In genomic region chr11:6402561-6402981, GRCh38 we compare ENCODE assay signal across 8 cellular contexts. TPM values are rescaled to one million over a fixed set of nuclear protein-coding genes. Genes with fewer than 3 reads are reported as not detected.
DNase-seq lines count a peak whose midpoint lies in the region; ATAC-seq and TF ChIP-seq lines count a peak whose summit lies in the region.

No MANE protein-coding gene starts in this region.

- H3K27me3 ChIP-seq in BLaER1: no peaks in the 10 kb centered on the region
- H3K27me3 ChIP-seq in naive thymus-derived CD4-positive, alpha-beta T cell (ENCODE audit: control insufficient read depth in 2 of 2, insufficient read depth in 2 of 2, low read length in 2 of 2): no peaks in the 10 kb centered on the region
- H3K27me3 ChIP-seq in esophagus squamous epithelium: no peaks in the 10 kb centered on the region

- H3K4me3 Mint-ChIP-seq in activated CD8-positive, alpha-beta T cell treated with anti-CD3 and anti-CD28 coated beads, Interleukin-2, amount 10 ng/mL, durations not matched to agents 7 days and 5 days: peak overlapping the region; percentile 81
- H3K4me3 Mint-ChIP-seq in naive thymus-derived CD4-positive, alpha-beta T cell: peak overlapping the region; percentile 74 to 94 (median 90)

- CTCF ChIA-PET in activated CD8-positive, alpha-beta T cell treated with anti-CD3 and anti-CD28 coated beads, Interleukin-2, amount 10 ng/mL, durations not matched to agents 7 days and 5 days (lab: Charles Lee): interaction anchor here (0.8 to 5.4 kb wide), 18 partner anchors 9 to 217 kb away, joined by 3 to 45 read pairs (median 6); partner anchors contain the start of genes APBB1, HPX, SMPD1 and TPP1
- CTCF ChIA-PET in naive thymus-derived CD4-positive, alpha-beta T cell (lab: Charles Lee): interaction anchor here (0.9 to 7.2 kb wide), 11 partner anchors 10 to 202 kb away, joined by 3 to 86 read pairs (median 13); partner anchors contain the start of genes APBB1, HPX and SMPD1

- H3K4me2 ChIP-seq in BLaER1: peak overlapping the region; percentile 82

- 73 to 75% methylated on average over 1 to 4 of the region's 7 CpGs for WGBS in esophagus squamous epithelium, 2 donors

- H4K20me1 ChIP-seq in BLaER1: peaks cover 47% of the 10 kb centered on the region

- peak overlapping the region; percentile 32; the same call in 1 of the 2 replicates for H3K9ac ChIP-seq in BLaER1

- H3K27ac ChIP-seq in BLaER1: peak overlapping the region; percentile 48
- peak overlapping the region; percentile 80 for H3K27ac ChIP-seq in naive thymus-derived CD4-positive, alpha-beta T cell (ENCODE audit: low read depth, low read length)
- H3K27ac ChIP-seq in esophagus squamous epithelium: peak overlapping the region in 2 of 4 donors; percentile 42 to 44

- H3K27ac Mint-ChIP-seq in activated CD8-positive, alpha-beta T cell treated with anti-CD3 and anti-CD28 coated beads, Interleukin-2, amount 10 ng/mL, durations not matched to agents 7 days and 5 days: peak overlapping the region; percentile 98
- H3K27ac Mint-ChIP-seq in naive thymus-derived CD4-positive, alpha-beta T cell: peak overlapping the region; percentile 94 to 100 (median 97)

- peaks cover 58% of the 10 kb centered on the region for H3K36me3 Mint-ChIP-seq in activated CD8-positive, alpha-beta T cell treated with anti-CD3 and anti-CD28 coated beads, Interleukin-2, amount 10 ng/mL, durations not matched to agents 7 days and 5 days (ENCODE audit: low read depth)
- peaks cover 19 to 53% (median 43%) of the 10 kb centered on the region in 5 donors for H3K36me3 Mint-ChIP-seq in naive thymus-derived CD4-positive, alpha-beta T cell

- no peaks in the 10 kb centered on the region for H3K27me3 Mint-ChIP-seq in activated CD8-positive, alpha-beta T cell treated with anti-CD3 and anti-CD28 coated beads, Interleukin-2, amount 10 ng/mL, durations not matched to agents 7 days and 5 days (ENCODE audit: low read depth)
- peaks cover 0 to 5% (median 0%) of the 10 kb centered on the region in 5 donors for H3K27me3 Mint-ChIP-seq in naive thymus-derived CD4-positive, alpha-beta T cell

- no peaks in the 10 kb centered on the region for H3K9me3 Mint-ChIP-seq in activated CD8-positive, alpha-beta T cell treated with anti-CD3 and anti-CD28 coated beads, Interleukin-2, amount 10 ng/mL, durations not matched to agents 7 days and 5 days (ENCODE audit: insufficient read depth)
- peaks cover 0 to 5% (median 0%) of the 10 kb centered on the region in 11 donors for H3K9me3 Mint-ChIP-seq in naive thymus-derived CD4-positive, alpha-beta T cell

- intact Hi-C loops in naive thymus-derived CD4-positive, alpha-beta T cell (cut with micrococcal nuclease): loop anchor here (1.0 to 5.0 kb wide), 11 partner anchors 11 to 1585 kb away; partner anchors contain the start of genes SMPD1 (in 2 of the 2), APBB1 (in 1 of the 2), EIF3F (in 1 of the 2) and MRPL17 (in 1 of the 2)
- intact Hi-C loops in esophagus squamous epithelium (cut with DNase I): no loop called here

- H3K4me3 ChIP-seq in BLaER1: peak overlapping the region; percentile 18; the same call in 1 of the 2 replicates
- H3K4me3 ChIP-seq in naive thymus-derived CD4-positive, alpha-beta T cell (ENCODE audit: low read length): peak overlapping the region; percentile 52
- no peak overlapping the region for H3K4me3 ChIP-seq in esophagus squamous epithelium

- peaks cover 51% of the 10 kb centered on the region for H3K4me1 ChIP-seq in BLaER1
- H3K4me1 ChIP-seq in naive thymus-derived CD4-positive, alpha-beta T cell (ENCODE audit: control insufficient read depth in 2 of 2, insufficient read depth in 2 of 2, low read length in 2 of 2): peaks cover 53 to 83% of the 10 kb centered on the region in 2 donors
- peaks cover 0 to 28% (median 0%) of the 10 kb centered on the region in 3 donors for H3K4me1 ChIP-seq in esophagus squamous epithelium

- H3K36me3 ChIP-seq in BLaER1: peaks cover 31% of the 10 kb centered on the region
- H3K36me3 ChIP-seq in naive thymus-derived CD4-positive, alpha-beta T cell (ENCODE audit: control insufficient read depth in 2 of 3, insufficient read depth in 3 of 3, low read length in 3 of 3): peaks cover 0 to 31% (median 0%) of the 10 kb centered on the region in 3 experiments
- peaks cover 0 to 47% (median 0%) of the 10 kb centered on the region in 3 donors for H3K36me3 ChIP-seq in esophagus squamous epithelium

- POLR2A ChIA-PET in activated CD8-positive, alpha-beta T cell treated with anti-CD3 and anti-CD28 coated beads, Interleukin-2, amount 10 ng/mL, durations not matched to agents 7 days and 5 days (lab: Charles Lee): interaction anchor here (0.6 to 6.2 kb wide), 13 partner anchors 9 to 713 kb away, joined by 3 to 55 read pairs (median 7); partner anchors contain the start of genes APBB1, ARFIP2, SMPD1 and TAF10
- POLR2A ChIA-PET in naive thymus-derived CD4-positive, alpha-beta T cell (lab: Charles Lee): interaction anchor here (0.8 to 23.8 kb wide), 21 partner anchors 8 to 343 kb away, joined by 3 to 525 read pairs (median 8); partner anchors contain the start of genes APBB1, ARFIP2, MRPL17 and SMPD1

- TF ChIP-seq CTCF in GM20000 (IDR thresholded peaks at IDR 0.05; ENCODE audit: extremely low read depth, missing control alignments) (no peak), esophagus squamous epithelium (IDR thresholded peaks at IDR 0.05) (no peak)

- H3K9me3 ChIP-seq in BLaER1: no peaks in the 10 kb centered on the region
- H3K9me3 ChIP-seq in naive thymus-derived CD4-positive, alpha-beta T cell (ENCODE audit: control insufficient read depth in 2 of 3, low read length in 3 of 3): no peaks in the 10 kb centered on the region
- no peaks in the 10 kb centered on the region for H3K9me3 ChIP-seq in esophagus squamous epithelium

- TF ChIP-seq POLR2A in esophagus squamous epithelium (IDR thresholded peaks at IDR 0.05): peak in 1 of 4 donors; percentile 34

- peak; percentile 97 for ATAC-seq in HG03571 (IDR thresholded peaks at IDR 0.05; ENCODE audit: unreplicated experiment)
- peak; percentile 93 for ATAC-seq in activated CD8-positive, alpha-beta T cell treated with anti-CD3 and anti-CD28 coated beads, Interleukin-2, amount 10 ng/mL, durations not matched to agents 7 days and 5 days
- ATAC-seq in naive thymus-derived CD4-positive, alpha-beta T cell: peak; percentile 92

- DNase-seq in GM20000 (ENCODE audit: low spot score): peak; percentile 82
- peak; percentile 95 for DNase-seq in activated CD8-positive, alpha-beta T cell treated with anti-CD3 and anti-CD28 coated beads, Interleukin-2, amount 10 ng/mL, durations not matched to agents 7 days and 5 days
- peak in 8 of 9 donors; percentile 69 to 99 (median 97) for DNase-seq in naive thymus-derived CD4-positive, alpha-beta T cell
- no peak for DNase-seq in NCI-H1092 treated with DMSO at 0.1 percent for 48 hours (lab: John Stamatoyannopoulos, UW)
- no peak for DNase-seq in iPS-NIHi7 (ENCODE audit: extremely low spot score)
- DNase-seq in esophagus squamous epithelium (lab: John Stamatoyannopoulos, UW): no peak

- peaks cover 66% of the 10 kb centered on the region for H3K4me1 Mint-ChIP-seq in activated CD8-positive, alpha-beta T cell treated with anti-CD3 and anti-CD28 coated beads, Interleukin-2, amount 10 ng/mL, durations not matched to agents 7 days and 5 days (ENCODE audit: low read depth)
- peaks cover 63 to 100% (median 87%) of the 10 kb centered on the region in 7 donors for H3K4me1 Mint-ChIP-seq in naive thymus-derived CD4-positive, alpha-beta T cell

RNA-seq across cellular contexts. Expression of gene SMPD1, which starts 12.3 kb away (rescaled TPM):
- total RNA-seq in activated CD8-positive, alpha-beta T cell treated with anti-CD3 and anti-CD28 coated beads, Interleukin-2, amount 10 ng/mL, durations not matched to agents 7 days and 5 days: 10 to 100 TPM; 35.5 to 37.1 TPM
- total RNA-seq in naive thymus-derived CD4-positive, alpha-beta T cell: 10 to 100 TPM; 43.0 to 70.9 (median 55.4) TPM
- 10 to 100 TPM; 34.5 to 36.5 TPM for polyA plus RNA-seq in naive thymus-derived CD4-positive, alpha-beta T cell
- 10 to 100 TPM; 11.6 to 21.4 (median 14.3) TPM for total RNA-seq in esophagus squamous epithelium

RNA-seq across cellular contexts. Expression of gene APBB1, which starts 16.3 kb away (rescaled TPM):
- total RNA-seq in activated CD8-positive, alpha-beta T cell treated with anti-CD3 and anti-CD28 coated beads, Interleukin-2, amount 10 ng/mL, durations not matched to agents 7 days and 5 days: 10 to 100 TPM; 51.7 to 52.4 TPM
- 100 to 1,000 TPM in 3 of 5 experiments, 10 to 100 TPM in 2; 46.9 to 188 (median 154) TPM for total RNA-seq in naive thymus-derived CD4-positive, alpha-beta T cell
- polyA plus RNA-seq in naive thymus-derived CD4-positive, alpha-beta T cell: 100 to 1,000 TPM; 173 to 293 TPM
- 10 to 100 TPM in 2 of 4 donors, 1 to 10 TPM in 2; 2.7 to 29.0 (median 9.9) TPM for total RNA-seq in esophagus squamous epithelium

RNA-seq across cellular contexts. Expression of gene HPX, which starts 38.2 kb away (rescaled TPM):
- not detected for total RNA-seq in activated CD8-positive, alpha-beta T cell treated with anti-CD3 and anti-CD28 coated beads, Interleukin-2, amount 10 ng/mL, durations not matched to agents 7 days and 5 days
- 1 to 10 TPM in 4 of 5 experiments, under 1 TPM in 1; 0.56 to 7.0 (median 1.7) TPM for total RNA-seq in naive thymus-derived CD4-positive, alpha-beta T cell
- not detected for polyA plus RNA-seq in naive thymus-derived CD4-positive, alpha-beta T cell
- under 1 TPM in 1 of 4 donors, not detected in 3; 0.76 TPM for total RNA-seq in esophagus squamous epithelium

Comparison
In these comparisons a context has a peak if more than half of its experiments do, and no peak if none do; other contexts are left out.
1. H3K4me3 ChIP-seq: peak in BLaER1 (single experiment) and naive thymus-derived CD4-positive, alpha-beta T cell (single experiment); none in esophagus squamous epithelium (0 of 4).
2. DNase-seq: peak in GM20000 (single experiment), activated CD8-positive, alpha-beta T cell treated with anti-CD3 and anti-CD28 coated beads, Interleukin-2, amount 10 ng/mL, durations not matched to agents 7 days and 5 days (single experiment) and naive thymus-derived CD4-positive, alpha-beta T cell (8 of 9); none in NCI-H1092 treated with DMSO at 0.1 percent for 48 hours (single experiment), iPS-NIHi7 (single experiment) and esophagus squamous epithelium (single experiment).
3. Peak in every context shown above with its lines, with median percentiles within 50 percentile points of each other: ATAC-seq.